Comparison of ENCODE assay signal across 17 cellular contexts in genomic region chr2:47798628-47799027, GRCh38. TPM values are rescaled to one million over a fixed set of nuclear protein-coding genes. Genes with fewer than 3 reads are reported as not detected.
DNase-seq lines count a peak whose midpoint lies in the region; ATAC-seq, FAIRE-seq and TF ChIP-seq lines count a peak whose summit lies in the region.
"Had no signal": no experiment of that assay in that cellular context is flagged by ENCODE, and none has a peak within 500 bp of the region (broad histone marks: within the 10 kb centered on the region; RNA-seq: fewer than 3 reads in every experiment).

No MANE protein-coding gene starts in this region.

- H3K4me3 ChIP-seq in astrocyte (ENCODE audit: insufficient read depth, low read depth, low read length) (no peak overlapping the region), neutrophil (ENCODE audit: low read depth in 1 of 2, low read length in 1 of 2) (peak overlapping the region; percentile 3 to 9)
- H3K4me3 ChIP-seq: body of pancreas, dorsolateral prefrontal cortex, thoracic aorta had no signal

- H3K9me3 ChIP-seq in astrocyte (ENCODE audit: insufficient read depth, low read depth, low read length) (peaks cover 4% of the 10 kb centered on the region), neutrophil (no peaks in the 10 kb centered on the region)
- H3K9me3 ChIP-seq: body of pancreas had no signal

- TF ChIP-seq CTCF in astrocyte (IDR thresholded peaks at IDR 0.05; ENCODE audit: insufficient read depth, low read depth, low read length) (no peak), neutrophil (IDR thresholded peaks at IDR 0.05) (no peak)

- intact Hi-C loops in left colon (cut with DNase I, micrococcal nuclease) = no loop called here

- H3K27me3 Mint-ChIP-seq in activated T-cell treated with anti-CD3 and anti-CD28 coated beads, Interleukin-2, amount 50 U/mL, for 24 hours = no peaks in the 10 kb centered on the region
- no peaks in the 10 kb centered on the region for H3K27me3 Mint-ChIP-seq in astrocyte (ENCODE audit: low read depth, unreplicated experiment)

- H3K9ac ChIP-seq in astrocyte (ENCODE audit: low read length) = no peak overlapping the region

- H3K4me1 ChIP-seq in astrocyte (ENCODE audit: insufficient read depth, low read length) (no peaks in the 10 kb centered on the region), neutrophil (ENCODE audit: control insufficient read depth in 1 of 2, insufficient read depth in 1 of 2, low read depth in 1 of 2, low read length in 1 of 2) (peaks cover 21 to 23% of the 10 kb centered on the region in 2 experiments)
- H3K4me1 ChIP-seq: body of pancreas had no signal

- no peak overlapping the region for H2AFZ ChIP-seq in astrocyte (ENCODE audit: low read depth, low read length)

- DNase-seq in activated T-cell treated with anti-CD3 and anti-CD28 coated beads, Interleukin-2, amount 50 U/mL, for 24 hours = no peak
- DNase-seq in activated T-cell treated with anti-CD3 and anti-CD28 coated beads, Interleukin-2, amount 50 U/mL, for 48 hours = no peak
- DNase-seq in MV-4-11 (lab: John Stamatoyannopoulos, UW) (peak; percentile 96), astrocyte (ENCODE audit: low read depth) (no peak), NCI-H1417 treated with DMSO at 0.1 percent for 48 hours (lab: John Stamatoyannopoulos, UW) (no peak), left colon (no peak)
- DNase-seq: activated CD4-positive, alpha-beta T cell treated with anti-CD3 and anti-CD28 coated beads, Interleukin-2, amount 50 U/mL, for 48 hours; body of pancreas; DMS 273 treated with DMSO at 0.1 percent for 48 hours; dorsolateral prefrontal cortex; NCI-H2029 treated with DMSO at 0.1 percent for 48 hours; stimulated activated CD4-positive, alpha-beta T cell treated with anti-CD3 and anti-CD28 coated beads, Interleukin-2, amount 100 ng/mL, for 48 hours; stimulated activated CD8-positive, alpha-beta memory T cell treated with anti-CD3 and anti-CD28 coated beads, Interleukin-4, amount 100 ng/mL, for 48 hours had no signal

- H3K27ac Mint-ChIP-seq in activated T-cell treated with anti-CD3 and anti-CD28 coated beads, Interleukin-2, amount 50 U/mL, for 24 hours = peak overlapping the region; percentile 31
- H3K27ac Mint-ChIP-seq in astrocyte (ENCODE audit: unreplicated experiment) = peak overlapping the region; percentile 0

- H3K4me2 ChIP-seq in astrocyte (ENCODE audit: low read length) = no peak overlapping the region

- H3K36me3 Mint-ChIP-seq in activated T-cell treated with anti-CD3 and anti-CD28 coated beads, Interleukin-2, amount 50 U/mL, for 24 hours (ENCODE audit: low read depth) = peaks cover 98% of the 10 kb centered on the region
- H3K36me3 Mint-ChIP-seq in astrocyte (ENCODE audit: low read depth, unreplicated experiment) = peaks cover 35% of the 10 kb centered on the region

- peaks cover 8% of the 10 kb centered on the region for H3K4me1 Mint-ChIP-seq in activated T-cell treated with anti-CD3 and anti-CD28 coated beads, Interleukin-2, amount 50 U/mL, for 24 hours (ENCODE audit: low read depth)
- no peaks in the 10 kb centered on the region for H3K4me1 Mint-ChIP-seq in astrocyte (ENCODE audit: low read depth, unreplicated experiment)

- H4K20me1 ChIP-seq in astrocyte (ENCODE audit: insufficient read depth, low read length) = peaks cover 32% of the 10 kb centered on the region

- no peak overlapping the region for H3K4me3 Mint-ChIP-seq in activated T-cell treated with anti-CD3 and anti-CD28 coated beads, Interleukin-2, amount 50 U/mL, for 24 hours
- no peak overlapping the region for H3K4me3 Mint-ChIP-seq in astrocyte (ENCODE audit: unreplicated experiment)

- H3K9me3 Mint-ChIP-seq in activated T-cell treated with anti-CD3 and anti-CD28 coated beads, Interleukin-2, amount 50 U/mL, for 24 hours = peaks cover 7% of the 10 kb centered on the region
- H3K9me3 Mint-ChIP-seq in astrocyte (ENCODE audit: unreplicated experiment) = no peaks in the 10 kb centered on the region

- peaks cover 64% of the 10 kb centered on the region for H3K79me2 ChIP-seq in astrocyte (ENCODE audit: insufficient read depth, low read length)

- peaks cover 52% of the 10 kb centered on the region for H3K36me3 ChIP-seq in astrocyte (ENCODE audit: insufficient read depth, low read length)
- H3K36me3 ChIP-seq in neutrophil = peaks cover 71% of the 10 kb centered on the region

- H3K27ac ChIP-seq in astrocyte (ENCODE audit: low read depth, low read length) = no peak overlapping the region
- peak overlapping the region; percentile 72 for H3K27ac ChIP-seq in neutrophil
- H3K27ac ChIP-seq: RWPE1, thoracic aorta had no signal

- FAIRE-seq in astrocyte (lab: Jason Lieb, UNC) = no peak

- no peak for ATAC-seq in GM21447 (IDR thresholded peaks at IDR 0.05; ENCODE audit: unreplicated experiment)
- ATAC-seq in left colon = no peak
- ATAC-seq: body of pancreas had no signal

- no peaks in the 10 kb centered on the region for H3K27me3 ChIP-seq in astrocyte (ENCODE audit: insufficient read depth, low read length)
- no peaks in the 10 kb centered on the region for H3K27me3 ChIP-seq in neutrophil
- H3K27me3 ChIP-seq: body of pancreas, dorsolateral prefrontal cortex had no signal

RNA-seq across cellular contexts. Expression of gene MSH6, which starts 15.7 kb away (rescaled TPM):
- total RNA-seq in astrocyte = 53.8 and 55.0 TPM in 2 replicates
- 10 to 100 TPM; 16.4 to 18.2 TPM for total RNA-seq in left colon
